In the genomic region with DNA sequence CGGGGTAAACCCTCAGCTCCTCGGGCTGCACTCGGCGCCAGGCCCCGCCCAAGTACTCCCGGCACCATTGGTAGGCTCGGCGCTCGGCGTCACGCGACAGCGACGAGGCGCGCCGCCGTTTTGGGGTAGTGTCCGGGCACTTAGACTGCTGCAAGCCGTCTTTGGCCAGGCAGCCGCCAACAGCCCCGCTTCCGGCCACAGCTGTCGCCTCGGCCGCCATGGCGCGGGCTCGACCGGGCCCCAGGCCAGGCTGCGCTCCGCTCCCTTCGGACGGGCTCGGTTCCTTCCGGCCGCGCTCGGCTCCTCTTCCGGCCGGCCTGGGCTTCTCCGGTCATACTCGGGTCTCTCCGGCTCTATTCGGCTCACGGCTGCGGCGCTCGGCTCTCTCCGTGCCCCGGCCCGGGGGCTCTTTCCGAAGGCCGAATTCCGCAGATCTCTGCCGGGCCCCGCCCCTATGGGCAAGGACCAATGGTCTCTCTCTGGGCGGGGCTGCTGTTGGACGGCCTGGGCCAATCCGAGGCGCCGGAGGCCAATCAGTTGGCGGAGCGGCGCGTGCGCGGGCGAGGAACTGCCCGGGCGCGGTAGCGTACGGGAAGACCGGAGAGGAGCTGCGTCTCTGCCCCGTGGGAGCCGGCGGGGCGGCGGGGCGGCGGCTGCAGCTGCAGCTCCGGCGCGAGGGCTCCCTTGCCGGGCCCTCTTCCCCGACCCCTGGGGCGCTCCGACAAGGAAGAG, we compare ENCODE assay signal across 8 cellular contexts.
A peak's percentile ranks its signal among the peaks of the same experiment; 100 is the strongest.
DNase-seq lines count a peak whose midpoint lies in the region; ATAC-seq and TF ChIP-seq lines count a peak whose summit lies in the region.

CHKB (minus strand) TSS at position 288 of the 732 bp plus-strand sequence; CDS start at position 220, 68 bp downstream.

- no peak for TF ChIP-seq CTCF in GM06990 (IDR thresholded peaks at IDR 0.05; ENCODE audit: insufficient read depth, low read length, poor library complexity, severe bottlenecking)

- H3K9me3 Mint-ChIP-seq in activated naive CD4-positive, alpha-beta T cell treated with anti-CD3 and anti-CD28 coated beads, Interleukin-2, amount 50 U/mL, for 24 hours: no peaks in the 10 kb centered on the region

- H3K4me1 Mint-ChIP-seq in activated naive CD4-positive, alpha-beta T cell treated with anti-CD3 and anti-CD28 coated beads, Interleukin-2, amount 50 U/mL, for 24 hours: peaks cover 14% of the 10 kb centered on the region

- peak; percentile 97 for DNase-seq in GM06990 (ENCODE audit: extremely low read depth, insufficient read length)
- DNase-seq in NCI-H1092 (lab: John Stamatoyannopoulos, UW): peak; percentile 87
- DNase-seq in germinal center (ENCODE audit: low spot score): peak; percentile 99
- peak; percentile 80 for DNase-seq in non-pigmented ciliary epithelial cell (ENCODE audit: low read depth)
- DNase-seq in superior temporal gyrus (ENCODE audit: extremely low spot score): peak; percentile 99

- ATAC-seq in HG02588 (IDR thresholded peaks at IDR 0.05; ENCODE audit: unreplicated experiment) (peak; percentile 89), SK-N-SH treated with all-trans-retinoic acid at 6 μM for 48 hours (peak; percentile 98)

- H3K27me3 Mint-ChIP-seq in activated naive CD4-positive, alpha-beta T cell treated with anti-CD3 and anti-CD28 coated beads, Interleukin-2, amount 50 U/mL, for 24 hours: no peaks in the 10 kb centered on the region

- peaks cover 13% of the 10 kb centered on the region for H3K36me3 ChIP-seq in GM06990 (ENCODE audit: control insufficient read depth, insufficient read depth, low read length)

- peak within 1 kb of the TSS; percentile 85 for H3K4me3 ChIP-seq in GM06990 (replicated peaks; ENCODE audit: low read depth, low read length)

- no peaks in the 10 kb centered on the region for H3K36me3 Mint-ChIP-seq in activated naive CD4-positive, alpha-beta T cell treated with anti-CD3 and anti-CD28 coated beads, Interleukin-2, amount 50 U/mL, for 24 hours

- peak within 1 kb of the TSS; percentile 98 for H3K27ac Mint-ChIP-seq in activated naive CD4-positive, alpha-beta T cell treated with anti-CD3 and anti-CD28 coated beads, Interleukin-2, amount 50 U/mL, for 24 hours

- H3K4me3 Mint-ChIP-seq in activated naive CD4-positive, alpha-beta T cell treated with anti-CD3 and anti-CD28 coated beads, Interleukin-2, amount 50 U/mL, for 24 hours: peak within 1 kb of the TSS; percentile 97

- no peaks in the 10 kb centered on the region for H3K27me3 ChIP-seq in GM06990 (replicated peaks; ENCODE audit: control insufficient read depth, insufficient read depth, low read length)

TF ChIP-seq in SK-N-SH treated with all-trans-retinoic acid at 6 μM for 48 hours, 23 proteins besides CTCF, POLR2A, EP300 and RAD21:
- TF ChIP-seq BACH2 (CRISPR knock-in tag; IDR thresholded peaks at IDR 0.05; ENCODE audit: borderline replicate concordance) (no peak), ZNF70 (CRISPR knock-in tag; IDR thresholded peaks at IDR 0.05) (no peak), TCF4 (CRISPR knock-in tag; IDR thresholded peaks at IDR 0.05; ENCODE audit: borderline replicate concordance) (no peak), ZFP3 (CRISPR knock-in tag; IDR thresholded peaks at IDR 0.05) (no peak), ZNF565 (CRISPR knock-in tag; conservative IDR thresholded peaks at IDR 0.05; ENCODE audit: low read depth) (no peak), RARB (CRISPR knock-in tag; IDR thresholded peaks at IDR 0.05) (no peak), ARNTL (CRISPR knock-in tag; IDR thresholded peaks at IDR 0.05; ENCODE audit: borderline replicate concordance, low read depth) (no peak), SNAI2 (CRISPR knock-in tag; IDR thresholded peaks at IDR 0.05) (no peak), CSRNP3 (CRISPR knock-in tag; IDR thresholded peaks at IDR 0.05) (no peak), ZC3H10 (CRISPR knock-in tag; IDR thresholded peaks at IDR 0.05) (no peak), ZNF8 (CRISPR knock-in tag; IDR thresholded peaks at IDR 0.05) (no peak), POU6F1 (CRISPR knock-in tag; IDR thresholded peaks at IDR 0.05; ENCODE audit: borderline replicate concordance, low read depth) (no peak), ISL1 (CRISPR knock-in tag; IDR thresholded peaks at IDR 0.05) (no peak), TSHZ2 (CRISPR knock-in tag; IDR thresholded peaks at IDR 0.05) (no peak), TOX (CRISPR knock-in tag; IDR thresholded peaks at IDR 0.05; ENCODE audit: borderline replicate concordance) (no peak), CSDC2 (CRISPR knock-in tag; IDR thresholded peaks at IDR 0.05) (no peak)
- TF ChIP-seq, protein P1, sequence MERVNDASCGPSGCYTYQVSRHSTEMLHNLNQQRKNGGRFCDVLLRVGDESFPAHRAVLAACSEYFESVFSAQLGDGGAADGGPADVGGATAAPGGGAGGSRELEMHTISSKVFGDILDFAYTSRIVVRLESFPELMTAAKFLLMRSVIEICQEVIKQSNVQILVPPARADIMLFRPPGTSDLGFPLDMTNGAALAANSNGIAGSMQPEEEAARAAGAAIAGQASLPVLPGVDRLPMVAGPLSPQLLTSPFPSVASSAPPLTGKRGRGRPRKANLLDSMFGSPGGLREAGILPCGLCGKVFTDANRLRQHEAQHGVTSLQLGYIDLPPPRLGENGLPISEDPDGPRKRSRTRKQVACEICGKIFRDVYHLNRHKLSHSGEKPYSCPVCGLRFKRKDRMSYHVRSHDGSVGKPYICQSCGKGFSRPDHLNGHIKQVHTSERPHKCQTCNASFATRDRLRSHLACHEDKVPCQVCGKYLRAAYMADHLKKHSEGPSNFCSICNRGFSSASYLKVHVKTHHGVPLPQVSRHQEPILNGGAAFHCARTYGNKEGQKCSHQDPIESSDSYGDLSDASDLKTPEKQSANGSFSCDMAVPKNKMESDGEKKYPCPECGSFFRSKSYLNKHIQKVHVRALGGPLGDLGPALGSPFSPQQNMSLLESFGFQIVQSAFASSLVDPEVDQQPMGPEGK (CRISPR knock-in tag; IDR thresholded peaks at IDR 0.05; ENCODE audit: borderline replicate concordance): no peak

Comparison
In these comparisons a context has a peak if more than half of its experiments do, and no peak if none do; other contexts are left out.
1. Peak in every context shown above with its lines: DNase-seq, ATAC-seq and H3K4me3 ChIP-seq.